ENCODE assay signal across 10 cellular contexts in genomic region chr10:35341521-35341920, GRCh38. TPM values are rescaled to one million over a fixed set of nuclear protein-coding genes. Genes with fewer than 3 reads are reported as not detected.
A peak's percentile ranks its signal among the peaks of the same experiment; 100 is the strongest.
DNase-seq lines count a peak whose midpoint lies in the region; ATAC-seq and TF ChIP-seq lines count a peak whose summit lies in the region.
"Had no signal": no experiment of that assay in that cellular context is flagged by ENCODE, and none has a peak within 500 bp of the region (broad histone marks: within the 10 kb centered on the region; RNA-seq: fewer than 3 reads in every experiment).

No MANE protein-coding gene starts in this region.

- H3K4me3 ChIP-seq in H7 (ENCODE audit: insufficient read depth, low read depth, low read length) = no peak overlapping the region
- H3K4me3 ChIP-seq: esophagus squamous epithelium had no signal

- ATAC-seq in GM19463 (IDR thresholded peaks at IDR 0.05; ENCODE audit: unreplicated experiment) = peak; percentile 61
- ATAC-seq in HG03108 (IDR thresholded peaks at IDR 0.05; ENCODE audit: unreplicated experiment) = peak; percentile 75
- peak; percentile 80 for ATAC-seq in activated naive CD8-positive, alpha-beta T cell treated with anti-CD3 and anti-CD28 coated beads, Interleukin-2, amount 10 ng/mL, durations not matched to agents 7 days and 5 days (ENCODE audit: low read depth)

- no peaks in the 10 kb centered on the region; the same call in 1 of the 2 replicates for H3K27me3 ChIP-seq in H7 (ENCODE audit: control insufficient read depth, insufficient read depth, low read length)
- H3K27me3 ChIP-seq: esophagus squamous epithelium had no signal

- H3K9me3 Mint-ChIP-seq in activated naive CD8-positive, alpha-beta T cell treated with anti-CD3 and anti-CD28 coated beads, Interleukin-2, amount 10 ng/mL, durations not matched to agents 7 days and 5 days = no peaks in the 10 kb centered on the region

- H3K27me3 Mint-ChIP-seq in activated naive CD8-positive, alpha-beta T cell treated with anti-CD3 and anti-CD28 coated beads, Interleukin-2, amount 10 ng/mL, durations not matched to agents 7 days and 5 days = no peaks in the 10 kb centered on the region

- peak; percentile 69 for DNase-seq in GM13976 (ENCODE audit: low spot score)
- DNase-seq in activated naive CD8-positive, alpha-beta T cell treated with anti-CD3 and anti-CD28 coated beads, Interleukin-2, amount 10 ng/mL, durations not matched to agents 7 days and 5 days = no peak
- DNase-seq in H4 (ENCODE audit: low spot score) = no peak
- DNase-seq in H7 = no peak
- DNase-seq in NCI-H2171 (lab: John Stamatoyannopoulos, UW) = no peak
- no peak for DNase-seq in NCI-H1436 treated with DMSO at 0.1 percent for 48 hours (lab: John Stamatoyannopoulos, UW)
- DNase-seq: esophagus squamous epithelium, NCI-H2107 had no signal

- H3K4me1 Mint-ChIP-seq in activated naive CD8-positive, alpha-beta T cell treated with anti-CD3 and anti-CD28 coated beads, Interleukin-2, amount 10 ng/mL, durations not matched to agents 7 days and 5 days = peaks cover 56% of the 10 kb centered on the region

- in situ Hi-C loops in GM13976 (cut with MboI; ENCODE audit: low sequenced_read_pairs, unreplicated experiment) = no loop called here

- no peak for TF ChIP-seq CTCF in GM13976 (IDR thresholded peaks at IDR 0.05; ENCODE audit: borderline replicate concordance, control extremely low read depth, extremely low read depth, insufficient read depth, missing control alignments)

- no peaks in the 10 kb centered on the region for H3K36me3 ChIP-seq in H7 (replicated peaks; ENCODE audit: control insufficient read depth, insufficient read depth, low read length)
- H3K36me3 ChIP-seq: esophagus squamous epithelium had no signal

- peaks cover 9% of the 10 kb centered on the region for H3K36me3 Mint-ChIP-seq in activated naive CD8-positive, alpha-beta T cell treated with anti-CD3 and anti-CD28 coated beads, Interleukin-2, amount 10 ng/mL, durations not matched to agents 7 days and 5 days

- H3K27ac Mint-ChIP-seq in activated naive CD8-positive, alpha-beta T cell treated with anti-CD3 and anti-CD28 coated beads, Interleukin-2, amount 10 ng/mL, durations not matched to agents 7 days and 5 days = peak overlapping the region; percentile 65

- H3K4me3 Mint-ChIP-seq in activated naive CD8-positive, alpha-beta T cell treated with anti-CD3 and anti-CD28 coated beads, Interleukin-2, amount 10 ng/mL, durations not matched to agents 7 days and 5 days = peak overlapping the region; percentile 46

- POLR2A ChIA-PET in activated naive CD8-positive, alpha-beta T cell treated with anti-CD3 and anti-CD28 coated beads, Interleukin-2, amount 10 ng/mL, durations not matched to agents 7 days and 5 days (lab: Charles Lee) = interaction anchor here (0.5 to 2.3 kb wide), 5 partner anchors 8 to 38 kb away, joined by 3 to 8 read pairs (median 4); no protein-coding TSS in a partner anchor

RNA-seq across cellular contexts. Expression of gene CCNY, which starts 5.2 kb away (rescaled TPM):
- total RNA-seq in activated naive CD8-positive, alpha-beta T cell treated with anti-CD3 and anti-CD28 coated beads, Interleukin-2, amount 10 ng/mL, durations not matched to agents 7 days and 5 days = 10 to 100 TPM; 66.6 to 72.2 TPM
- 25.1 and 37.6 TPM in 2 replicates for total RNA-seq in H4 (2014; rRNA removed; shearing (Covaris generic))
- 33.7 and 49.7 TPM in 2 replicates for total RNA-seq in H7 (2014; rRNA removed; shearing (Covaris generic))
